Comparison of ENCODE assay signal across 31 cellular contexts in the genomic region with DNA sequence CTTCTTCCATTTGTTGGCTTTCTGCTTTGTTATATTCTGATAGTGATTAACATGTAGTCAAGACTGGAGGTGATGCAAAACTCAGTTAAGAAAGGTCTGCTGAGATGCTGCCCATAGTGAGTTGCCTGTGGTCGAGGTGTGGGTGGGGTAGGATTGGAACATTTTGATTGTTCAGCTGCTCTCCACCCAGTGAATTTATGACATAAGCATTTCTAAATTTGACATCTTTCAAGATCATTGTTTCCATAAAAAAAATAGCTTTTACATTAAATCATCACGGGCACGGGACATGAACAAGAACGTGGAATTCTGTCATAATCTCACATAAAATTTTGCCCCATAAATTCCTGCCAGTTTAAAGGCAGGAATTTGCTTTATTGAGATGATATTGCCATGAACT.
"Had no signal": no experiment of that assay in that cellular context is flagged by ENCODE, and none has a peak within 500 bp of the region (broad histone marks: within the 10 kb centered on the region; RNA-seq: fewer than 3 reads in every experiment).

No MANE protein-coding gene starts in this region.

- ATAC-seq: naive thymus-derived CD4-positive, alpha-beta T cell; natural killer cell; psoas muscle; right cardiac atrium; right lobe of liver; stimulated activated naive B cell treated with anti-CD40 and anti-IgM and Interleukin-4, amounts not matched to agents 10 μg/mL and 1 μg/mL and 100 μg/mL, for 72 hours had no signal

- H3K9me3 ChIP-seq: ovary, psoas muscle, right lobe of liver, sigmoid colon, spleen, stomach, thoracic aorta, thyroid gland, tibial nerve, upper lobe of left lung, uterus had no signal

- H3K9ac ChIP-seq: neural progenitor cell, parathyroid adenoma had no signal

- H3K36me3 Mint-ChIP-seq: naive thymus-derived CD4-positive, alpha-beta T cell; natural killer cell; neural progenitor cell; stimulated activated naive B cell treated with anti-CD40 and anti-IgM and Interleukin-4, amounts not matched to agents 10 μg/mL and 1 μg/mL and 100 μg/mL, for 72 hours had no signal

- H3K4me1 ChIP-seq: neural progenitor cell, parathyroid adenoma, psoas muscle, right lobe of liver, sigmoid colon, spleen, stomach, thyroid gland, tibial nerve, upper lobe of left lung, uterus had no signal

- DNase-seq: naive thymus-derived CD4-positive, alpha-beta T cell; natural killer cell; occipital lobe; ovary; posterior cingulate gyrus; psoas muscle; right cardiac atrium; right lobe of liver; sigmoid colon; spleen; stimulated activated CD4-positive, alpha-beta T cell treated with anti-CD3 and anti-CD28 coated beads, Interleukin-12 subunit alpha, Interleukin-12 subunit beta, amount 100 ng/mL, for 4 hours; stimulated activated CD4-positive, alpha-beta T cell treated with anti-CD3 and anti-CD28 coated beads, Interleukin-1b, Interleukin-23, amount 100 ng/mL, for 48 hours; stimulated activated CD4-positive, alpha-beta T cell treated with anti-CD3 and anti-CD28 coated beads, Interleukin-4, amount 100 ng/mL, for 1 hour; stimulated activated CD4-positive, alpha-beta T cell treated with anti-CD3 and anti-CD28 coated beads, Interleukin-4, amount 100 ng/mL, for 4 hours; stimulated activated CD8-positive, alpha-beta memory T cell treated with anti-CD3 and anti-CD28 coated beads, Interleukin-4, amount 100 ng/mL, for 48 hours; stimulated activated naive B cell treated with anti-CD40 and anti-IgM and Interleukin-4, amounts not matched to agents 10 μg/mL and 1 μg/mL and 100 μg/mL, for 72 hours; stimulated activated naive CD4-positive, alpha-beta T cell treated with Interleukin-2 at 50 U/mL for 16 hours; stomach; thyroid gland; trophoblast cell; upper lobe of left lung; uterus had no signal

- H3K4me2 ChIP-seq: neural progenitor cell, smooth muscle cell had no signal

- H3K27ac ChIP-seq: neural progenitor cell, ovary, parathyroid adenoma, psoas muscle, right lobe of liver, sigmoid colon, skin epidermis, spleen, stomach, thoracic aorta, thyroid gland, tibial nerve, upper lobe of left lung, uterus had no signal

- H3K36me3 ChIP-seq: neural progenitor cell, ovary, right lobe of liver, sigmoid colon, spleen, stomach, thoracic aorta, thyroid gland, tibial nerve, upper lobe of left lung, uterus had no signal

- H3K79me2 ChIP-seq: parathyroid adenoma had no signal

- H3K4me3 ChIP-seq: neural progenitor cell, ovary, psoas muscle, right lobe of liver, sigmoid colon, skin epidermis, smooth muscle cell, spleen, stomach, thoracic aorta, thyroid gland, tibial nerve, upper lobe of left lung, uterus had no signal

- H3K27ac Mint-ChIP-seq: naive thymus-derived CD4-positive, alpha-beta T cell; natural killer cell; nephron; neural progenitor cell; progenitor cell of endocrine pancreas; stimulated activated naive B cell treated with anti-CD40 and anti-IgM and Interleukin-4, amounts not matched to agents 10 μg/mL and 1 μg/mL and 100 μg/mL, for 72 hours; stimulated activated naive CD8-positive, alpha-beta T cell treated with anti-CD3 and anti-CD28 coated beads, Interleukin-15, Interleukin-2, amounts not matched to agents 100 ng/mL and 50 ng/mL, for 24 hours had no signal

- H3K4me3 Mint-ChIP-seq: naive thymus-derived CD4-positive, alpha-beta T cell; natural killer cell; nephron; neural progenitor cell; stimulated activated naive B cell treated with anti-CD40 and anti-IgM and Interleukin-4, amounts not matched to agents 10 μg/mL and 1 μg/mL and 100 μg/mL, for 72 hours; stimulated activated naive CD8-positive, alpha-beta T cell treated with anti-CD3 and anti-CD28 coated beads, Interleukin-15, Interleukin-2, amounts not matched to agents 100 ng/mL and 50 ng/mL, for 24 hours had no signal

- H3K27me3 ChIP-seq: neural progenitor cell, ovary, right lobe of liver, sigmoid colon, spleen, stomach, thyroid gland, tibial nerve, upper lobe of left lung, uterus had no signal

- H3K4me1 Mint-ChIP-seq: naive thymus-derived CD4-positive, alpha-beta T cell; natural killer cell; nephron; stimulated activated naive B cell treated with anti-CD40 and anti-IgM and Interleukin-4, amounts not matched to agents 10 μg/mL and 1 μg/mL and 100 μg/mL, for 72 hours had no signal

- H2AFZ ChIP-seq: neural progenitor cell, parathyroid adenoma had no signal

- H3K9me3 Mint-ChIP-seq: nephron; stimulated activated naive B cell treated with anti-CD40 and anti-IgM and Interleukin-4, amounts not matched to agents 10 μg/mL and 1 μg/mL and 100 μg/mL, for 72 hours; stimulated activated naive CD8-positive, alpha-beta T cell treated with anti-CD3 and anti-CD28 coated beads, Interleukin-15, Interleukin-2, amounts not matched to agents 100 ng/mL and 50 ng/mL, for 24 hours had no signal
